ENCODE assay signal across 25 cellular contexts in genomic region chr15:59457103-59457502, GRCh38. TPM values are rescaled to one million over a fixed set of nuclear protein-coding genes. Genes with fewer than 3 reads are reported as not detected.
DNase-seq lines count a peak whose midpoint lies in the region; ATAC-seq, FAIRE-seq and TF ChIP-seq lines count a peak whose summit lies in the region.
"Had no signal": no experiment of that assay in that cellular context is flagged by ENCODE, and none has a peak within 500 bp of the region (broad histone marks: within the 10 kb centered on the region; RNA-seq: fewer than 3 reads in every experiment).

No MANE protein-coding gene starts in this region.

- H3K4me2 ChIP-seq in GM12878 (ENCODE audit: control insufficient read depth, insufficient read depth): no peak overlapping the region

- H4K20me1 ChIP-seq in GM12878 (ENCODE audit: control insufficient read depth, insufficient read depth): no peaks in the 10 kb centered on the region

- H3K4me1 ChIP-seq in breast epithelium (peaks cover 0 to 5% of the 10 kb centered on the region in 2 donors), GM12878 (ENCODE audit: control insufficient read depth, insufficient read depth, low read length) (no peaks in the 10 kb centered on the region)

- no peak for TF ChIP-seq EP300 in GM12878 (IDR thresholded peaks at IDR 0.05; ENCODE audit: borderline replicate concordance in 1 of 2, control insufficient read depth in 1 of 2, low read depth in 2 of 2, low read length in 2 of 2)

- H3K36me3 Mint-ChIP-seq in MCF 10A (ENCODE audit: insufficient read depth, unreplicated experiment) (no peaks in the 10 kb centered on the region), T-cell (peaks cover 3% of the 10 kb centered on the region)
- H3K36me3 Mint-ChIP-seq in activated CD4-positive, alpha-beta T cell treated with anti-CD3 and anti-CD28 coated beads, Interleukin-2, amount 10 ng/mL, durations not matched to agents 7 days and 5 days (ENCODE audit: low read depth): no peaks in the 10 kb centered on the region
- H3K36me3 Mint-ChIP-seq: CD8-positive, alpha-beta T cell; IgD-negative memory B cell had no signal

- H3K4me3 Mint-ChIP-seq in MCF 10A (ENCODE audit: unreplicated experiment) (no peak overlapping the region), T-cell (no peak overlapping the region)
- H3K4me3 Mint-ChIP-seq in activated CD4-positive, alpha-beta T cell treated with anti-CD3 and anti-CD28 coated beads, Interleukin-2, amount 10 ng/mL, durations not matched to agents 7 days and 5 days: no peak overlapping the region
- H3K4me3 Mint-ChIP-seq: CD8-positive, alpha-beta T cell; IgD-negative memory B cell had no signal

- TF ChIP-seq CTCF in MCF 10A (IDR thresholded peaks at IDR 0.05; ENCODE audit: unreplicated experiment) (no peak), breast epithelium (IDR thresholded peaks at IDR 0.05) (no peak), GM12878 (IDR thresholded peaks at IDR 0.05 in 2 of 3, conservative IDR thresholded peaks at IDR 0.05 in 1 of 3; ENCODE audit: control insufficient read depth in 2 of 3, extremely low read depth in 1 of 3, insufficient read depth in 1 of 3, low read depth in 3 of 3, low read length in 3 of 3) (no peak), fibroblast of the aortic adventitia (IDR thresholded peaks at IDR 0.05; ENCODE audit: insufficient read depth, low read length) (no peak)

- no peaks in the 10 kb centered on the region for H3K27me3 ChIP-seq in breast epithelium
- no peaks in the 10 kb centered on the region for H3K27me3 ChIP-seq in GM12878 (replicated peaks in 1 of 2; ENCODE audit: control insufficient read depth in 2 of 2, insufficient read depth in 2 of 2, low read length in 1 of 2)

- H3K9me3 ChIP-seq in breast epithelium (no peaks in the 10 kb centered on the region), GM12878 (replicated peaks; ENCODE audit: control insufficient read depth, insufficient read depth, low read length) (no peaks in the 10 kb centered on the region; the same call in 2 of the 3 replicates)

- no peak overlapping the region for H2AFZ ChIP-seq in GM12878 (ENCODE audit: control insufficient read depth, low read depth, low read length)

- H3K4me1 Mint-ChIP-seq in MCF 10A (ENCODE audit: insufficient read depth, unreplicated experiment) (peaks cover 11% of the 10 kb centered on the region), T-cell (no peaks in the 10 kb centered on the region)
- no peaks in the 10 kb centered on the region for H3K4me1 Mint-ChIP-seq in activated CD4-positive, alpha-beta T cell treated with anti-CD3 and anti-CD28 coated beads, Interleukin-2, amount 10 ng/mL, durations not matched to agents 7 days and 5 days
- H3K4me1 Mint-ChIP-seq: IgD-negative memory B cell had no signal

- H3K27ac Mint-ChIP-seq in MCF 10A (ENCODE audit: low read depth, unreplicated experiment) (no peak overlapping the region), T-cell (no peak overlapping the region)
- no peak overlapping the region for H3K27ac Mint-ChIP-seq in activated CD4-positive, alpha-beta T cell treated with anti-CD3 and anti-CD28 coated beads, Interleukin-2, amount 10 ng/mL, durations not matched to agents 7 days and 5 days
- H3K27ac Mint-ChIP-seq: CD8-positive, alpha-beta T cell; IgD-negative memory B cell had no signal

- RAD21 ChIA-PET in GM12878 (lab: Charles Lee; ENCODE audit: unreplicated experiment): no interaction called here

- peak; percentile 23 for FAIRE-seq in GM12878 (lab: Jason Lieb, UNC)
- FAIRE-seq: H54 had no signal

- H3K27ac ChIP-seq in breast epithelium (peak overlapping the region in 1 of 2 donors; percentile 36), GM12878 (ENCODE audit: control insufficient read depth, insufficient read depth) (no peak overlapping the region)
- H3K27ac ChIP-seq: SK-N-MC had no signal

- DNase-seq in MCF 10A (ENCODE audit: unreplicated experiment) (peak; percentile 29), breast epithelium (ENCODE audit: low spot score in 2 of 2) (no peak), GM12878 (ENCODE audit: low read depth, low spot score) (no peak), fibroblast of the aortic adventitia (ENCODE audit: low read depth) (peak; percentile 18), RKO (ENCODE audit: low spot score) (no peak), T-cell (no peak)
- no peak for DNase-seq in activated CD4-positive, alpha-beta T cell treated with anti-CD3 and anti-CD28 coated beads, Interleukin-2, amount 10 ng/mL, durations not matched to agents 7 days and 5 days
- DNase-seq: 8988T; AML-193; C1 segment of cervical spinal cord; CD8-positive, alpha-beta T cell; DMS153; GDM1; MM.1S; NCI-H1048; NCI-H1417 treated with DMSO at 0.1 percent for 48 hours; NCI-H187 treated with DMSO at 0.1 percent for 48 hours; NCI-H2107; NK-92 treated with Interleukin-12 subunit alpha and Interleukin-12 subunit beta, amount 100 ng/mL, for 24 hours; SHP77 treated with DMSO at 0.1 percent for 48 hours had no signal

- H3K4me3 ChIP-seq in breast epithelium (no peak overlapping the region), GM12878 (no peak overlapping the region), fibroblast of the aortic adventitia (ENCODE audit: low read depth, low read length) (no peak overlapping the region)
- H3K4me3 ChIP-seq: SK-N-MC had no signal

- H3K27me3 Mint-ChIP-seq in MCF 10A (ENCODE audit: insufficient read depth, unreplicated experiment): no peaks in the 10 kb centered on the region
- peaks cover 1 to 4% of the 10 kb centered on the region in 2 donors for H3K27me3 Mint-ChIP-seq in T-cell
- peaks cover 18% of the 10 kb centered on the region for H3K27me3 Mint-ChIP-seq in activated CD4-positive, alpha-beta T cell treated with anti-CD3 and anti-CD28 coated beads, Interleukin-2, amount 10 ng/mL, durations not matched to agents 7 days and 5 days
- H3K27me3 Mint-ChIP-seq: IgD-negative memory B cell had no signal

- H3K9ac ChIP-seq in GM12878 (ENCODE audit: control insufficient read depth, insufficient read depth, low read length): no peak overlapping the region

- no peak for TF ChIP-seq POLR2A in breast epithelium (IDR thresholded peaks at IDR 0.05)
- no peak for TF ChIP-seq POLR2A in GM12878 (IDR thresholded peaks at IDR 0.05; ENCODE audit: low read depth, low read length)
- no peak for TF ChIP-seq POLR2A in GM18505 (IDR thresholded peaks at IDR 0.05; ENCODE audit: borderline replicate concordance, extremely low read depth, insufficient read depth, insufficient read length)

- intact Hi-C loops in MCF 10A (cut with micrococcal nuclease): no loop called here
- intact Hi-C loops in breast epithelium (cut with DNase I; ENCODE audit: low total_unique reads): no loop called here
- intact Hi-C loops in GM12878 (cut with micrococcal nuclease; ENCODE audit: unreplicated experiment): no loop called here

- H3K9me3 Mint-ChIP-seq in MCF 10A (ENCODE audit: unreplicated experiment) (no peaks in the 10 kb centered on the region), T-cell (peaks cover 0 to 5% (median 3%) of the 10 kb centered on the region in 3 donors)
- H3K9me3 Mint-ChIP-seq in activated CD4-positive, alpha-beta T cell treated with anti-CD3 and anti-CD28 coated beads, Interleukin-2, amount 10 ng/mL, durations not matched to agents 7 days and 5 days: no peaks in the 10 kb centered on the region

- CTCF ChIA-PET in MCF 10A (lab: Yijun Ruan, JAX): interaction anchor here (0.5 to 1.5 kb wide), 2 partner anchors 210 to 294 kb away, joined by 4 to 5 read pairs; no protein-coding TSS in a partner anchor
- CTCF ChIA-PET in GM12878 (lab: Yijun Ruan, JAX): no interaction called here
- CTCF ChIA-PET in T-cell (lab: Charles Lee): no interaction called here
- CTCF ChIA-PET in activated CD4-positive, alpha-beta T cell treated with anti-CD3 and anti-CD28 coated beads, Interleukin-2, amount 10 ng/mL, durations not matched to agents 7 days and 5 days (lab: Charles Lee): no interaction called here

- H3K36me3 ChIP-seq in breast epithelium (no peaks in the 10 kb centered on the region), GM12878 (ENCODE audit: control insufficient read depth in 2 of 2, insufficient read depth in 2 of 2, low read length in 1 of 2) (no peaks in the 10 kb centered on the region; a peak in 1 of 4 replicates)

- POLR2A ChIA-PET in MCF 10A (lab: Yijun Ruan, JAX): interaction anchor here (1.2 to 1.9 kb wide), 3 partner anchors 84 to 291 kb away, joined by 3 to 4 read pairs (median 4); partner anchors contain the start of gene MYO1E
- POLR2A ChIA-PET in GM12878 (lab: Charles Lee): no interaction called here
- POLR2A ChIA-PET in T-cell (lab: Charles Lee): no interaction called here
- POLR2A ChIA-PET in activated CD4-positive, alpha-beta T cell treated with anti-CD3 and anti-CD28 coated beads, Interleukin-2, amount 10 ng/mL, durations not matched to agents 7 days and 5 days (lab: Charles Lee): no interaction called here

- whole genome bisulfite sequencing in GM12878 (ENCODE audit: insufficient coverage, insufficient replicate concordance, low lambda C conversion rate, missing lambda C conversion rate): 78% methylated on average over 3 of the region's 3 CpGs

- H3K79me2 ChIP-seq in GM12878 (ENCODE audit: control insufficient read depth, insufficient read depth, low read length): no peaks in the 10 kb centered on the region

- TF ChIP-seq RAD21 in GM12878 (IDR thresholded peaks at IDR 0.05; ENCODE audit: insufficient read depth, low read depth, low read length): no peak

- in situ Hi-C loops in GM12878 (cut with MboI): no loop called here

- no TSS peak for BruUV-seq in MCF 10A (replicated peaks; lab: Mats Ljungman, UMichigan)
- BruUV-seq in GM12878 (replicated peaks; lab: Mats Ljungman, UMichigan): no TSS peak

- SMC1A ChIA-PET in GM12878 (lab: Charles Lee; ENCODE audit: uncharacterized antibody, unreplicated experiment): interaction anchor here (1.9 kb wide), 1 partner anchor 211 kb away, joined by 5 read pairs; no protein-coding TSS in a partner anchor

- no peak for ATAC-seq in GM12878
- no peak for ATAC-seq in T-cell (replicated peaks in 1 of 4)
- no peak for ATAC-seq in GM18505 (IDR thresholded peaks at IDR 0.05; ENCODE audit: unreplicated experiment)
- ATAC-seq: CD8-positive, alpha-beta T cell had no signal

RNA-seq across cellular contexts. Expression of gene FAM81A, which starts 19.1 kb away (rescaled TPM):
- total RNA-seq in MCF 10A (2022) (1.1 TPM in 2 replicates), breast epithelium (1 to 10 TPM in 2 of 3 donors, not detected in 1; 1.2 to 2.3 TPM), GM12878 (2014; rRNA removed) (12.5 and 14.7 TPM in 2 replicates), GM12878 (2014; rRNA removed; fragmentation: Illumina TruSeq; extraction: Trizol) (16.5 and 16.8 TPM in 2 replicates), GM12878 (2021) (19.9 and 20.2 TPM in 2 replicates), fibroblast of the aortic adventitia (ENCODE audit: low replicate concordance) (0.81 and 2.6 TPM in 2 replicates), T-cell (under 1 TPM in 2 of 5 donors, not detected in 3; 0.37 to 0.39 TPM)
- 10.2 and 16.8 TPM in 2 replicates for total RNA-seq in GM12878 (2013; cell fraction: nucleolus; rRNA removed)
- polyA plus RNA-seq in GM12878 (2011; ENCODE audit: low read depth): 3.7 TPM
- polyA plus RNA-seq in GM12878 (2011; rRNA removed) (0.18 and 0.40 TPM in 2 replicates), GM12878 (2014; fragmentation: Illumina TruSeq; extraction: Trizol) (15.1 and 18.9 TPM in 2 replicates), GM12878 (2014; fragmentation: Nextera tagmentation; extraction: Ambion mirVana) (1 to 10 TPM; 7.6 to 9.0 TPM), GM12878 (2014; rRNA removed) (13.4 and 15.8 TPM in 2 replicates), GM12878 (2016; fragmentation: Nextera tagmentation; extraction: Ambion mirVana) (10 to 100 TPM; 23.9 to 34.5 TPM)
- polyA plus RNA-seq in GM12878 (2011; cell fraction: cytosol; rRNA removed): 0.07 and 0.13 TPM in 2 replicates
- polyA plus RNA-seq in GM12878 (2011; cell fraction: nucleus; rRNA removed): 0.22 and 0.95 TPM in 2 replicates
- polyA plus RNA-seq in GM12878 (2012): 8.8 and 10.9 TPM in 2 replicates
- 0.21 TPM in 1 of 2 replicates, not detected in the other for polyA minus RNA-seq in GM12878 (2011; rRNA and poly(A)+ RNA removed)
- not detected in 2 replicates for polyA minus RNA-seq in GM12878 (2011; cell fraction: cytosol; rRNA and poly(A)+ RNA removed)
- not detected in 2 replicates for polyA minus RNA-seq in GM12878 (2011; cell fraction: nucleus; rRNA and poly(A)+ RNA removed)
- under 1 TPM; 0.57 to 0.73 TPM for total RNA-seq in activated CD4-positive, alpha-beta T cell treated with anti-CD3 and anti-CD28 coated beads, Interleukin-2, amount 10 ng/mL, durations not matched to agents 7 days and 5 days
- total RNA-seq: CD8-positive, alpha-beta T cell had no signal
- polyA plus RNA-seq: AG04450 had no signal

Comparison
In these comparisons a context has a peak if more than half of its experiments do, and no peak if none do; other contexts are left out.
1. DNase-seq: peak in MCF 10A (single experiment) and fibroblast of the aortic adventitia (single experiment); none in breast epithelium (0 of 2), GM12878 (single experiment), RKO (single experiment), T-cell (0 of 34) and activated CD4-positive, alpha-beta T cell treated with anti-CD3 and anti-CD28 coated beads, Interleukin-2, amount 10 ng/mL, durations not matched to agents 7 days and 5 days (single experiment).